In genomic region chr5:39200081-39200480, GRCh38 we compare ENCODE assay signal across 19 cellular contexts. TPM values are rescaled to one million over a fixed set of nuclear protein-coding genes. Genes with fewer than 3 reads are reported as not detected.
A peak's percentile ranks its signal among the peaks of the same experiment; 100 is the strongest.
DNase-seq lines count a peak whose midpoint lies in the region; ATAC-seq and TF ChIP-seq lines count a peak whose summit lies in the region.
"Had no signal": no experiment of that assay in that cellular context is flagged by ENCODE, and none has a peak within 500 bp of the region (broad histone marks: within the 10 kb centered on the region; RNA-seq: fewer than 3 reads in every experiment).

No MANE protein-coding gene starts in this region.

- DNase-seq in T-helper 1 cell (no peak), Peyer's patch (no peak), MCF 10A (ENCODE audit: unreplicated experiment) (no peak), dermis blood vessel endothelial cell (no peak), NCI-H446 treated with DMSO at 0.1 percent for 48 hours (lab: John Stamatoyannopoulos, UW) (no peak)
- no peak for DNase-seq in central memory CD8-positive, alpha-beta T cell (ENCODE audit: low spot score in 2 of 2)
- DNase-seq: Caco-2; effector CD4-positive, alpha-beta T cell; foreskin fibroblast; mesendoderm; NCI-H1694 treated with DMSO at 0.1 percent for 48 hours; NCI-H526; T1000 had no signal

- no TSS peak for BruUV-seq in MCF 10A (replicated peaks; lab: Mats Ljungman, UMichigan)

- H3K4me3 Mint-ChIP-seq in T-helper 1 cell treated with Interleukin-12 subunit alpha and Interleukin-12 subunit beta and Interleukin-4 antibody, amounts not matched to agents 30 μg/mL and 1 μg/mL, for 36 hours, result peak overlapping the region; percentile 93
- H3K4me3 Mint-ChIP-seq in central memory CD8-positive, alpha-beta T cell, result peak overlapping the region; percentile 89
- H3K4me3 Mint-ChIP-seq in MCF 10A (ENCODE audit: unreplicated experiment), result no peak overlapping the region

- H3K36me3 Mint-ChIP-seq in T-helper 1 cell treated with Interleukin-12 subunit alpha and Interleukin-12 subunit beta and Interleukin-4 antibody, amounts not matched to agents 30 μg/mL and 1 μg/mL, for 36 hours (ENCODE audit: low read depth), result peaks cover 40% of the 10 kb centered on the region
- H3K36me3 Mint-ChIP-seq in central memory CD8-positive, alpha-beta T cell (ENCODE audit: insufficient read depth), result peaks cover 30% of the 10 kb centered on the region
- no peaks in the 10 kb centered on the region for H3K36me3 Mint-ChIP-seq in MCF 10A (ENCODE audit: insufficient read depth, unreplicated experiment)

- CTCF ChIA-PET in MCF 10A (lab: Yijun Ruan, JAX), result interaction anchor here (1.4 to 1.9 kb wide), 2 partner anchors 17 to 119 kb away, joined by 3 to 14 read pairs; no protein-coding TSS in a partner anchor

- no peaks in the 10 kb centered on the region for H3K27me3 ChIP-seq in Peyer's patch

- TF ChIP-seq CTCF in Peyer's patch (IDR thresholded peaks at IDR 0.05) (no peak), MCF 10A (IDR thresholded peaks at IDR 0.05; ENCODE audit: unreplicated experiment) (no peak)

- no peaks in the 10 kb centered on the region for H3K4me1 ChIP-seq in Peyer's patch

- H3K27me3 Mint-ChIP-seq in T-helper 1 cell treated with Interleukin-12 subunit alpha and Interleukin-12 subunit beta and Interleukin-4 antibody, amounts not matched to agents 30 μg/mL and 1 μg/mL, for 36 hours (ENCODE audit: low read depth), result no peaks in the 10 kb centered on the region
- H3K27me3 Mint-ChIP-seq in central memory CD8-positive, alpha-beta T cell, result no peaks in the 10 kb centered on the region
- no peaks in the 10 kb centered on the region for H3K27me3 Mint-ChIP-seq in MCF 10A (ENCODE audit: insufficient read depth, unreplicated experiment)
- H3K27me3 Mint-ChIP-seq: progenitor cell of endocrine pancreas had no signal

- ATAC-seq in central memory CD8-positive, alpha-beta T cell (replicated peaks; ENCODE audit: extremely low read depth, poor library complexity, severe bottlenecking), result no peak

- H3K27ac Mint-ChIP-seq in T-helper 1 cell treated with Interleukin-12 subunit alpha and Interleukin-12 subunit beta and Interleukin-4 antibody, amounts not matched to agents 30 μg/mL and 1 μg/mL, for 36 hours, result peak overlapping the region; percentile 94
- peak overlapping the region; percentile 94 for H3K27ac Mint-ChIP-seq in central memory CD8-positive, alpha-beta T cell (ENCODE audit: low read depth)
- H3K27ac Mint-ChIP-seq in MCF 10A (ENCODE audit: low read depth, unreplicated experiment), result no peak overlapping the region
- H3K27ac Mint-ChIP-seq: progenitor cell of endocrine pancreas had no signal

- TF ChIP-seq POLR2A in Peyer's patch (IDR thresholded peaks at IDR 0.05), result no peak

- no peaks in the 10 kb centered on the region for H3K9me3 Mint-ChIP-seq in T-helper 1 cell treated with Interleukin-12 subunit alpha and Interleukin-12 subunit beta and Interleukin-4 antibody, amounts not matched to agents 30 μg/mL and 1 μg/mL, for 36 hours
- no peaks in the 10 kb centered on the region for H3K9me3 Mint-ChIP-seq in central memory CD8-positive, alpha-beta T cell
- no peaks in the 10 kb centered on the region for H3K9me3 Mint-ChIP-seq in MCF 10A (ENCODE audit: unreplicated experiment)

- POLR2A ChIA-PET in MCF 10A (lab: Yijun Ruan, JAX), result no interaction called here

- intact Hi-C loops in MCF 10A (cut with micrococcal nuclease), result no loop called here

- H3K4me1 Mint-ChIP-seq in T-helper 1 cell treated with Interleukin-12 subunit alpha and Interleukin-12 subunit beta and Interleukin-4 antibody, amounts not matched to agents 30 μg/mL and 1 μg/mL, for 36 hours (ENCODE audit: low read depth), result peaks cover 35% of the 10 kb centered on the region
- peaks cover 64% of the 10 kb centered on the region for H3K4me1 Mint-ChIP-seq in central memory CD8-positive, alpha-beta T cell
- peaks cover 20% of the 10 kb centered on the region for H3K4me1 Mint-ChIP-seq in MCF 10A (ENCODE audit: insufficient read depth, unreplicated experiment)

- H3K4me3 ChIP-seq in Peyer's patch (peak overlapping the region; percentile 23 to 37 (median 31)), skin epidermis (peak overlapping the region; percentile 14 to 33 (median 20))

- peak overlapping the region; percentile 36 to 74 (median 63) for H3K27ac ChIP-seq in Peyer's patch
- peak overlapping the region in 15 of 21 experiments; percentile 1 to 93 (median 73) for H3K27ac ChIP-seq in skin epidermis
- H3K27ac ChIP-seq: KMS-11, RWPE1 had no signal

- no peaks in the 10 kb centered on the region for H3K9me3 ChIP-seq in Peyer's patch
- H3K9me3 ChIP-seq: Caco-2 had no signal

- H3K36me3 ChIP-seq in Peyer's patch, result no peaks in the 10 kb centered on the region

RNA-seq across cellular contexts. Expression of gene FYB1, which starts 19.3 kb away (rescaled TPM):
- 100 to 1,000 TPM in 1 of 4 donors, 10 to 100 TPM in 3; 12.1 to 184 (median 17.6) TPM for total RNA-seq in Peyer's patch
- 0.12 and 0.32 TPM in 2 replicates for total RNA-seq in MCF 10A (2022)
- not detected in 2 replicates for total RNA-seq in dermis blood vessel endothelial cell
- total RNA-seq: H1, progenitor cell of endocrine pancreas had no signal
